1 cellular context compared by ENCODE assay signal in the genomic region with DNA sequence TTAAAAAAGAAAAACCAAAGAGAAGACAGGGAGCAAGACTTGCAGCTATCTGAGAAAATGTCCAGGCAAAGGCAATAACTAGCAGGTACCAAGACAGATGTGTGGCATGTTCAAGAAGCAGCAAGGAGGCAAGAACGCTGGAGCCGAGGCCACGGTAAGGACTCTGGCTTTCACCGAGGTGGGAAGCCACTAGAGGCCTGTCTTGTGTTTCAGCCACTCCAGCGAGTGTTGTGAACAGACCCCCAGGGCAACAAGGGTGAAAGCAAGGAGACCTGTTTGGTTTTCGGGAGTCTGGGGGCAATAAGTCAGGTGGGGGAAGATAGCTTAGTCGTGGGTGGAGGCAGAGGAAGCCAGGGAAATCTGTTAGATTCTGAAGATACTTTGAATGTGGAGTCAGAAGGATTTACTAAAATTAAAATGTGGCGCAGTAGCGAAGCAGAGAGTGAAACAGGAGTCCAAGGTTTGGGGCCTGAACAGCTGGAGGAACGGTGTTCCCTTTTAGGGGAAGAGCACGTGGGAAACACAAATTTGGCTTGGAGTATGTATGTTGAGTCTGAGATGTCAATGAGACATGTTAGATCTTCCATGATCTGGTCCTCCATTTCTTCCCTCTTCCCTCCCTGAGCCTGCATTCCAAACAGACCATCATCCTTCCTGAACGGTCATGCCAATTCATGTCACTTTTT.
TF ChIP-seq lines count a peak whose summit lies in the region.

No MANE protein-coding gene starts in this region.

TF ChIP-seq in WTC11, 78 proteins besides CTCF, POLR2A, EP300 and RAD21 (continued from another document):
- TF ChIP-seq, protein P1, sequence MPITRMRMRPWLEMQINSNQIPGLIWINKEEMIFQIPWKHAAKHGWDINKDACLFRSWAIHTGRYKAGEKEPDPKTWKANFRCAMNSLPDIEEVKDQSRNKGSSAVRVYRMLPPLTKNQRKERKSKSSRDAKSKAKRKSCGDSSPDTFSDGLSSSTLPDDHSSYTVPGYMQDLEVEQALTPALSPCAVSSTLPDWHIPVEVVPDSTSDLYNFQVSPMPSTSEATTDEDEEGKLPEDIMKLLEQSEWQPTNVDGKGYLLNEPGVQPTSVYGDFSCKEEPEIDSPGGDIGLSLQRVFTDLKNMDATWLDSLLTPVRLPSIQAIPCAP (CRISPR knock-in tag; IDR thresholded peaks at IDR 0.05): no peak
- no peak for TF ChIP-seq ETV6 (CRISPR knock-in tag; IDR thresholded peaks at IDR 0.05)
- TF ChIP-seq, protein P2, sequence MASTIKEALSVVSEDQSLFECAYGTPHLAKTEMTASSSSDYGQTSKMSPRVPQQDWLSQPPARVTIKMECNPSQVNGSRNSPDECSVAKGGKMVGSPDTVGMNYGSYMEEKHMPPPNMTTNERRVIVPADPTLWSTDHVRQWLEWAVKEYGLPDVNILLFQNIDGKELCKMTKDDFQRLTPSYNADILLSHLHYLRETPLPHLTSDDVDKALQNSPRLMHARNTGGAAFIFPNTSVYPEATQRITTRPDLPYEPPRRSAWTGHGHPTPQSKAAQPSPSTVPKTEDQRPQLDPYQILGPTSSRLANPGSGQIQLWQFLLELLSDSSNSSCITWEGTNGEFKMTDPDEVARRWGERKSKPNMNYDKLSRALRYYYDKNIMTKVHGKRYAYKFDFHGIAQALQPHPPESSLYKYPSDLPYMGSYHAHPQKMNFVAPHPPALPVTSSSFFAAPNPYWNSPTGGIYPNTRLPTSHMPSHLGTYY (CRISPR knock-in tag; IDR thresholded peaks at IDR 0.05): no peak
- TF ChIP-seq, protein P3, sequence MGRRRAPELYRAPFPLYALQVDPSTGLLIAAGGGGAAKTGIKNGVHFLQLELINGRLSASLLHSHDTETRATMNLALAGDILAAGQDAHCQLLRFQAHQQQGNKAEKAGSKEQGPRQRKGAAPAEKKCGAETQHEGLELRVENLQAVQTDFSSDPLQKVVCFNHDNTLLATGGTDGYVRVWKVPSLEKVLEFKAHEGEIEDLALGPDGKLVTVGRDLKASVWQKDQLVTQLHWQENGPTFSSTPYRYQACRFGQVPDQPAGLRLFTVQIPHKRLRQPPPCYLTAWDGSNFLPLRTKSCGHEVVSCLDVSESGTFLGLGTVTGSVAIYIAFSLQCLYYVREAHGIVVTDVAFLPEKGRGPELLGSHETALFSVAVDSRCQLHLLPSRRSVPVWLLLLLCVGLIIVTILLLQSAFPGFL (CRISPR knock-in tag; IDR thresholded peaks at IDR 0.05; ENCODE audit: borderline replicate concordance): no peak
- TF ChIP-seq, protein P4, sequence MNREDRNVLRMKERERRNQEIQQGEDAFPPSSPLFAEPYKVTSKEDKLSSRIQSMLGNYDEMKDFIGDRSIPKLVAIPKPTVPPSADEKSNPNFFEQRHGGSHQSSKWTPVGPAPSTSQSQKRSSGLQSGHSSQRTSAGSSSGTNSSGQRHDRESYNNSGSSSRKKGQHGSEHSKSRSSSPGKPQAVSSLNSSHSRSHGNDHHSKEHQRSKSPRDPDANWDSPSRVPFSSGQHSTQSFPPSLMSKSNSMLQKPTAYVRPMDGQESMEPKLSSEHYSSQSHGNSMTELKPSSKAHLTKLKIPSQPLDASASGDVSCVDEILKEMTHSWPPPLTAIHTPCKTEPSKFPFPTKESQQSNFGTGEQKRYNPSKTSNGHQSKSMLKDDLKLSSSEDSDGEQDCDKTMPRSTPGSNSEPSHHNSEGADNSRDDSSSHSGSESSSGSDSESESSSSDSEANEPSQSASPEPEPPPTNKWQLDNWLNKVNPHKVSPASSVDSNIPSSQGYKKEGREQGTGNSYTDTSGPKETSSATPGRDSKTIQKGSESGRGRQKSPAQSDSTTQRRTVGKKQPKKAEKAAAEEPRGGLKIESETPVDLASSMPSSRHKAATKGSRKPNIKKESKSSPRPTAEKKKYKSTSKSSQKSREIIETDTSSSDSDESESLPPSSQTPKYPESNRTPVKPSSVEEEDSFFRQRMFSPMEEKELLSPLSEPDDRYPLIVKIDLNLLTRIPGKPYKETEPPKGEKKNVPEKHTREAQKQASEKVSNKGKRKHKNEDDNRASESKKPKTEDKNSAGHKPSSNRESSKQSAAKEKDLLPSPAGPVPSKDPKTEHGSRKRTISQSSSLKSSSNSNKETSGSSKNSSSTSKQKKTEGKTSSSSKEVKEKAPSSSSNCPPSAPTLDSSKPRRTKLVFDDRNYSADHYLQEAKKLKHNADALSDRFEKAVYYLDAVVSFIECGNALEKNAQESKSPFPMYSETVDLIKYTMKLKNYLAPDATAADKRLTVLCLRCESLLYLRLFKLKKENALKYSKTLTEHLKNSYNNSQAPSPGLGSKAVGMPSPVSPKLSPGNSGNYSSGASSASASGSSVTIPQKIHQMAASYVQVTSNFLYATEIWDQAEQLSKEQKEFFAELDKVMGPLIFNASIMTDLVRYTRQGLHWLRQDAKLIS (CRISPR knock-in tag; IDR thresholded peaks at IDR 0.05; ENCODE audit: borderline replicate concordance): no peak
- no peak for TF ChIP-seq ATF1 (CRISPR knock-in tag; IDR thresholded peaks at IDR 0.05)
- no peak for TF ChIP-seq ZNF416 (CRISPR knock-in tag; IDR thresholded peaks at IDR 0.05)
- no peak for TF ChIP-seq HMGA2 (CRISPR knock-in tag; IDR thresholded peaks at IDR 0.05)
